ENCODE assay signal across 19 cellular contexts in genomic region chr22:29006346-29006745, GRCh38. TPM values are rescaled to one million over a fixed set of nuclear protein-coding genes. Genes with fewer than 3 reads are reported as not detected.
DNase-seq lines count a peak whose midpoint lies in the region; ATAC-seq, FAIRE-seq and TF ChIP-seq lines count a peak whose summit lies in the region.
"Had no signal": no experiment of that assay in that cellular context is flagged by ENCODE, and none has a peak within 500 bp of the region (broad histone marks: within the 10 kb centered on the region; RNA-seq: fewer than 3 reads in every experiment).

No MANE protein-coding gene starts in this region.

- POLR2A ChIA-PET in Caco-2 (lab: Charles Lee) = no interaction called here

- intact Hi-C loops in Caco-2 (cut with micrococcal nuclease; ENCODE audit: unreplicated experiment) (no loop called here), heart left ventricle (cut with DNase I) (no loop called here)

- H3K79me1 ChIP-seq in mesendoderm (ENCODE audit: low read length) = peaks cover 10% of the 10 kb centered on the region

- H3F3A ChIP-seq in neural progenitor cell (ENCODE audit: low read depth) = peaks cover 55% of the 10 kb centered on the region

- H3K36me3 ChIP-seq in Caco-2 (ENCODE audit: control insufficient read depth, insufficient read depth, low read length) (no peaks in the 10 kb centered on the region), astrocyte (ENCODE audit: insufficient read depth, low read length) (no peaks in the 10 kb centered on the region), mesendoderm (ENCODE audit: control insufficient read depth, insufficient read depth, low read length) (no peaks in the 10 kb centered on the region), neural progenitor cell (no peaks in the 10 kb centered on the region), heart left ventricle (no peaks in the 10 kb centered on the region)

- no peak overlapping the region for H3K27ac ChIP-seq in astrocyte (ENCODE audit: low read depth, low read length)
- no peak overlapping the region for H3K27ac ChIP-seq in mesendoderm (ENCODE audit: low read depth, low read length)
- no peak overlapping the region for H3K27ac ChIP-seq in neural progenitor cell
- no peak overlapping the region for H3K27ac ChIP-seq in heart left ventricle
- H3K27ac ChIP-seq: BLaER1 treated with 17β-estradiol and CSF1 and Interleukin-3, amounts not matched to agents 10 nM and 100 nM had no signal

- no peak overlapping the region for H2AFZ ChIP-seq in astrocyte (ENCODE audit: low read depth, low read length)
- no peak overlapping the region for H2AFZ ChIP-seq in neural progenitor cell (replicated peaks)

- H3K9ac ChIP-seq in astrocyte (ENCODE audit: low read length) = no peak overlapping the region
- H3K9ac ChIP-seq in mesendoderm (ENCODE audit: low read length) = no peak overlapping the region
- no peak overlapping the region for H3K9ac ChIP-seq in neural progenitor cell
- H3K9ac ChIP-seq: BLaER1 treated with 17β-estradiol and CSF1 and Interleukin-3, amounts not matched to agents 10 nM and 100 nM had no signal

- no peak overlapping the region for H2BK120ac ChIP-seq in mesendoderm (ENCODE audit: low read depth, low read length)

- no peak for FAIRE-seq in astrocyte (lab: Jason Lieb, UNC)
- FAIRE-seq: GM12878, GM18507 had no signal

- peak overlapping the region; percentile 14 for H3K4me3 Mint-ChIP-seq in Caco-2 (ENCODE audit: unreplicated experiment)
- H3K4me3 Mint-ChIP-seq in astrocyte (ENCODE audit: unreplicated experiment) = no peak overlapping the region
- peak overlapping the region; percentile 72 for H3K4me3 Mint-ChIP-seq in neural progenitor cell
- no peak overlapping the region for H3K4me3 Mint-ChIP-seq in HFFc6
- H3K4me3 Mint-ChIP-seq in chondrocyte (ENCODE audit: unreplicated experiment) = no peak overlapping the region

- BruUV-seq in Caco-2 (replicated peaks; lab: Mats Ljungman, UMichigan) = no TSS peak

- WGBS in mesendoderm (ENCODE audit: extremely low coverage, insufficient coverage, low lambda C conversion rate) = no CpG with 5 or more reads among the region's 8 CpGs
- WGBS in heart left ventricle, 4 donors = 78 to 87% (median 85%) methylated on average over 8 of the region's 8 CpGs

- H3K56ac ChIP-seq in mesendoderm (ENCODE audit: low read length) = no peak overlapping the region

- no peak overlapping the region for H2BK5ac ChIP-seq in mesendoderm (ENCODE audit: low read length)

- H3K4me2 ChIP-seq in astrocyte (ENCODE audit: low read length) = no peak overlapping the region
- H3K4me2 ChIP-seq in mesendoderm (ENCODE audit: low read length) = no peak overlapping the region
- H3K4me2 ChIP-seq in neural progenitor cell = no peak overlapping the region
- H3K4me2 ChIP-seq: BLaER1 treated with 17β-estradiol and CSF1 and Interleukin-3, amounts not matched to agents 10 nM and 100 nM had no signal

- ATAC-seq in GM19324 (IDR thresholded peaks at IDR 0.05; ENCODE audit: low FRiP score, unreplicated experiment) (no peak), heart left ventricle (no peak)
- ATAC-seq: GM12878 had no signal

- H3K9me3 ChIP-seq in Caco-2 (no peaks in the 10 kb centered on the region), astrocyte (ENCODE audit: insufficient read depth, low read depth, low read length) (no peaks in the 10 kb centered on the region), neural progenitor cell (ENCODE audit: low read depth) (no peaks in the 10 kb centered on the region), heart left ventricle (no peaks in the 10 kb centered on the region)
- H3K9me3 ChIP-seq: BLaER1 treated with 17β-estradiol and CSF1 and Interleukin-3, amounts not matched to agents 10 nM and 100 nM had no signal

- CTCF ChIA-PET in Caco-2 (lab: Charles Lee) = no interaction called here

- no peak overlapping the region for H4K5ac ChIP-seq in mesendoderm (ENCODE audit: low read length)

- no peak overlapping the region for H3K4me3 ChIP-seq in Caco-2 (ENCODE audit: low read depth, low read length)
- no peak overlapping the region for H3K4me3 ChIP-seq in astrocyte (ENCODE audit: insufficient read depth, low read depth, low read length)
- H3K4me3 ChIP-seq in mesendoderm (ENCODE audit: low read length) = no peak overlapping the region
- no peak overlapping the region for H3K4me3 ChIP-seq in neural progenitor cell
- H3K4me3 ChIP-seq in heart left ventricle = no peak overlapping the region
- H3K4me3 ChIP-seq: BLaER1 treated with 17β-estradiol and CSF1 and Interleukin-3, amounts not matched to agents 10 nM and 100 nM; GM12878 had no signal

- no peak for TF ChIP-seq POLR2A in heart left ventricle (IDR thresholded peaks at IDR 0.05)

- no peak overlapping the region for H2AK5ac ChIP-seq in mesendoderm (ENCODE audit: low read length)

- H3K79me2 ChIP-seq in astrocyte (ENCODE audit: insufficient read depth, low read length) (no peaks in the 10 kb centered on the region), mesendoderm (ENCODE audit: control insufficient read depth, insufficient read depth, low read length) (peaks cover 9% of the 10 kb centered on the region), neural progenitor cell (ENCODE audit: low read depth) (peaks cover 42% of the 10 kb centered on the region)

- H3K4ac ChIP-seq in mesendoderm (ENCODE audit: low read depth, low read length) = no peak overlapping the region

- no peak overlapping the region for H4K8ac ChIP-seq in mesendoderm (ENCODE audit: low read depth, low read length)

- H3K27me3 Mint-ChIP-seq in Caco-2 (ENCODE audit: insufficient read depth, unreplicated experiment) (no peaks in the 10 kb centered on the region), astrocyte (ENCODE audit: low read depth, unreplicated experiment) (no peaks in the 10 kb centered on the region), neural progenitor cell (ENCODE audit: insufficient read depth, low read depth) (peaks cover 9% of the 10 kb centered on the region), HFFc6 (ENCODE audit: insufficient read depth) (0 out of 2 replicates have a peak, but pooled peaks cover 2% of the 10 kb centered on the region), chondrocyte (ENCODE audit: low read depth) (no peaks in the 10 kb centered on the region)
- H3K27me3 Mint-ChIP-seq: CD4-positive, CD25-positive, alpha-beta regulatory T cell had no signal

- H4K20me1 ChIP-seq in astrocyte (ENCODE audit: insufficient read depth, low read length) (peaks cover 11% of the 10 kb centered on the region), neural progenitor cell (ENCODE audit: low read depth) (peaks cover 91% of the 10 kb centered on the region)

- no peak overlapping the region for H3K23ac ChIP-seq in mesendoderm (ENCODE audit: low read length)

- H3K9me3 Mint-ChIP-seq in Caco-2 (ENCODE audit: unreplicated experiment) (no peaks in the 10 kb centered on the region), astrocyte (ENCODE audit: unreplicated experiment) (no peaks in the 10 kb centered on the region), neural progenitor cell (no peaks in the 10 kb centered on the region), HFFc6 (no peaks in the 10 kb centered on the region), chondrocyte (ENCODE audit: low read depth) (no peaks in the 10 kb centered on the region)
- H3K9me3 Mint-ChIP-seq: CD4-positive, CD25-positive, alpha-beta regulatory T cell; H9 had no signal

- H2BK15ac ChIP-seq in mesendoderm (replicated peaks; ENCODE audit: low read depth) = no peak overlapping the region

- H3K18ac ChIP-seq in mesendoderm (ENCODE audit: low read length) = no peak overlapping the region

- H3K4me1 Mint-ChIP-seq in Caco-2 (ENCODE audit: low read depth, unreplicated experiment) (peaks cover 45% of the 10 kb centered on the region), astrocyte (ENCODE audit: low read depth, unreplicated experiment) (peaks cover 20% of the 10 kb centered on the region), neural progenitor cell (peaks cover 92% of the 10 kb centered on the region), HFFc6 (ENCODE audit: low read depth) (no peaks in the 10 kb centered on the region), chondrocyte (ENCODE audit: low read depth) (peaks cover 41% of the 10 kb centered on the region)

- H3K27me3 ChIP-seq in Caco-2 (replicated peaks; ENCODE audit: control insufficient read depth, insufficient read depth, low read length) (no peaks in the 10 kb centered on the region), astrocyte (ENCODE audit: insufficient read depth, low read length) (no peaks in the 10 kb centered on the region), mesendoderm (ENCODE audit: insufficient read depth, low read length, poor library complexity) (no peaks in the 10 kb centered on the region), neural progenitor cell (no peaks in the 10 kb centered on the region), heart left ventricle (no peaks in the 10 kb centered on the region)

- peaks cover 69% of the 10 kb centered on the region for H3K4me1 ChIP-seq in Caco-2
- H3K4me1 ChIP-seq in astrocyte (ENCODE audit: insufficient read depth, low read length) = peaks cover 9% of the 10 kb centered on the region
- H3K4me1 ChIP-seq in mesendoderm (ENCODE audit: control insufficient read depth, low read depth, low read length) = peaks cover 20% of the 10 kb centered on the region
- peaks cover 39% of the 10 kb centered on the region for H3K4me1 ChIP-seq in neural progenitor cell
- H3K4me1 ChIP-seq in heart left ventricle = peaks cover 0 to 42% (median 17%) of the 10 kb centered on the region in 12 donors
- H3K4me1 ChIP-seq: BLaER1 treated with 17β-estradiol and CSF1 and Interleukin-3, amounts not matched to agents 10 nM and 100 nM had no signal

- DNase-seq in Caco-2 (peak in 1 of 2 experiments; percentile 50), astrocyte (ENCODE audit: low read depth) (no peak), mesendoderm (peak; percentile 56), neural progenitor cell (ENCODE audit: low spot score) (no peak), HFFc6 (no peak), chondrocyte (ENCODE audit: low spot score) (no peak), heart left ventricle (no peak)
- DNase-seq: 8988T; Calu3; CD4-positive, CD25-positive, alpha-beta regulatory T cell; DMS 273 treated with DMSO at 0.1 percent for 48 hours; DMS79; GOT3; H9 had no signal

- H3K36me3 Mint-ChIP-seq in Caco-2 (ENCODE audit: insufficient read depth, unreplicated experiment) = peaks cover 84% of the 10 kb centered on the region
- H3K36me3 Mint-ChIP-seq in astrocyte (ENCODE audit: low read depth, unreplicated experiment) = peaks cover 4% of the 10 kb centered on the region
- H3K36me3 Mint-ChIP-seq in neural progenitor cell = peaks cover 33% of the 10 kb centered on the region
- no peaks in the 10 kb centered on the region for H3K36me3 Mint-ChIP-seq in HFFc6 (ENCODE audit: low read depth)
- no peaks in the 10 kb centered on the region for H3K36me3 Mint-ChIP-seq in chondrocyte (ENCODE audit: low read depth)
- H3K36me3 Mint-ChIP-seq: CD4-positive, CD25-positive, alpha-beta regulatory T cell had no signal

- TF ChIP-seq CTCF in Caco-2 (IDR thresholded peaks at IDR 0.05; ENCODE audit: insufficient read depth in 1 of 2, low read depth in 1 of 2, low read length in 1 of 2, severe bottlenecking in 1 of 2, unreplicated experiment in 1 of 2) (no peak), astrocyte (IDR thresholded peaks at IDR 0.05; ENCODE audit: insufficient read depth, low read depth, low read length) (no peak), neural progenitor cell (IDR thresholded peaks at IDR 0.05) (no peak), HFFc6 (IDR thresholded peaks at IDR 0.05) (no peak), chondrocyte (IDR thresholded peaks at IDR 0.05) (no peak), heart left ventricle (IDR thresholded peaks at IDR 0.05) (no peak)

- H3K27ac Mint-ChIP-seq in Caco-2 (ENCODE audit: unreplicated experiment) (peak overlapping the region; percentile 87), astrocyte (ENCODE audit: unreplicated experiment) (peak overlapping the region; percentile 30), neural progenitor cell (peak overlapping the region; percentile 99), HFFc6 (no peak overlapping the region), chondrocyte (ENCODE audit: unreplicated experiment) (no peak overlapping the region)
- H3K27ac Mint-ChIP-seq: CD4-positive, CD25-positive, alpha-beta regulatory T cell had no signal

RNA-seq across cellular contexts. Expression of gene C22orf31, which starts 55.3 kb away (rescaled TPM):
- not detected in 2 replicates for total RNA-seq in Caco-2 (2022)
- total RNA-seq in astrocyte = not detected in 2 replicates
- polyA plus RNA-seq in mesendoderm (2013, experiment 1 of 2) = not detected
- polyA plus RNA-seq in mesendoderm (2013, experiment 2 of 2) = not detected
- not detected in 2 replicates for total RNA-seq in neural progenitor cell (ENCODE audit: low replicate concordance)
- total RNA-seq in HFFc6 (2021; fragmentation: NEBNext Ultra II Directional; extraction: Animal tissue kit (Norgen Biotek cat#: 25700)) = not detected
- total RNA-seq in chondrocyte = not detected in 3 replicates
- total RNA-seq in heart left ventricle = under 1 TPM in 1 of 9 donors, not detected in 8; 0.40 TPM
- not detected for polyA plus RNA-seq in heart left ventricle
- total RNA-seq: Calu3; CD4-positive, CD25-positive, alpha-beta regulatory T cell; G401; GM12878; H9 had no signal
- polyA plus RNA-seq: CD4-positive, CD25-positive, alpha-beta regulatory T cell; GM12878 had no signal

Comparison
In these comparisons a context has a peak if more than half of its experiments do, and no peak if none do; other contexts are left out.
1. H3K27ac Mint-ChIP-seq: peak in Caco-2 (single experiment), astrocyte (single experiment) and neural progenitor cell (single experiment); none in HFFc6 (single experiment) and chondrocyte (single experiment).
2. H3K4me3 Mint-ChIP-seq: peak in Caco-2 (single experiment) and neural progenitor cell (single experiment); none in astrocyte (single experiment), HFFc6 (single experiment) and chondrocyte (single experiment).